Comparison of ENCODE assay signal across 10 cellular contexts in genomic region chr9:94987731-94988130, GRCh38.
"Had no signal": no experiment of that assay in that cellular context is flagged by ENCODE, and none has a peak within 500 bp of the region (broad histone marks: within the 10 kb centered on the region; RNA-seq: fewer than 3 reads in every experiment).

No MANE protein-coding gene starts in this region.

- DNase-seq: H9, HCEC 1CT, HFFc6, IMR-90, KG1 had no signal

- H3K4me3 ChIP-seq: GM23338, K562 had no signal

- FAIRE-seq: H1, H54, K562 had no signal

- H3K4me2 ChIP-seq: GM23338 had no signal

- H3K27ac ChIP-seq: HL-60 had no signal

- H2AFZ ChIP-seq: GM23338 had no signal

- ATAC-seq: GM23338, K562 had no signal
